10 cellular contexts compared by ENCODE assay signal in the genomic region with DNA sequence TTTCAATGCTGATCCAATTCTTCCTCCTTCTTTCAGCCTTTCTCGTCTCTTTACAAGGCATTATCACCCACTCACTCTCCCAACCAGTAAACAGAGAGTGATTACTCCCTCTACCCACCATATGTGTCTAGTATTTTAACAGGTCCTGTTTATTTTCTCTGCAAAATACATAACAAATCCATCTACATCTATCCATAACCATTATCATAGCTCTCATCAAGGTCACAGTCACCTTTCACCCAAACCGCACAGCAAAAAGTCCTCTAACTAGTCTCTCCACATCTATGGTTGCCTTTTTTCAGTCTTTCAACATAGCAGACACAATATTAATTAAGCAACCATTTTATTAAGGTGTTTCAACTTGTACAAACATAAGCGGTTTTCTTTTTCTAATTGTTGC.
"Had no signal": no experiment of that assay in that cellular context is flagged by ENCODE, and none has a peak within 500 bp of the region (broad histone marks: within the 10 kb centered on the region; RNA-seq: fewer than 3 reads in every experiment).

No MANE protein-coding gene starts in this region.

- H3K27ac ChIP-seq: adrenal gland, ascending aorta, body of pancreas, brain microvascular endothelial cell, cardiac muscle cell had no signal

- ATAC-seq: activated naive CD4-positive, alpha-beta T cell treated with anti-CD3 and anti-CD28 coated beads, Interleukin-2, amount 50 U/mL, for 72 hours; activated naive CD8-positive, alpha-beta T cell treated with anti-CD3 and anti-CD28 coated beads, Interleukin-2, amount 50 U/mL, for 24 hours; activated T-cell treated with anti-CD3 and anti-CD28 coated beads, Interleukin-2, amount 50 U/mL, for 4 hours; activated T-cell treated with anti-CD3 and anti-CD28 coated beads, Interleukin-2, amount 50 U/mL, for 72 hours; activated T-helper 17 cell treated with anti-CD3 and anti-CD28 coated beads, Interleukin-2, amount 50 U/mL, for 72 hours; body of pancreas had no signal
